ENCODE assay signal across 7 cellular contexts in genomic region chr3:128728521-128728920, GRCh38. TPM values are rescaled to one million over a fixed set of nuclear protein-coding genes. Genes with fewer than 3 reads are reported as not detected.
DNase-seq lines count a peak whose midpoint lies in the region; ATAC-seq and TF ChIP-seq lines count a peak whose summit lies in the region.
"Not testable (repeated sequence)": the region's sequence is repeated elsewhere in the genome, so short reads cannot be mapped to it uniquely, and the experiment has no call there.

No MANE protein-coding gene starts in this region.

- not testable (repeated sequence) for TF ChIP-seq CTCF in Panc1 (IDR thresholded peaks at IDR 0.05); gastroesophageal sphincter (IDR thresholded peaks at IDR 0.05); natural killer cell (IDR thresholded peaks at IDR 0.05)

- H3K4me2 ChIP-seq in GM23248 (ENCODE audit: unreplicated experiment), result peak overlapping the region; percentile 99

- not testable (repeated sequence) for H3K9me2 ChIP-seq in GM23248 (ENCODE audit: insufficient read depth)

- not testable (repeated sequence) for ATAC-seq in Panc1; activated T-cell treated with anti-CD3 and anti-CD28 coated beads, Interleukin-2, amount 50 U/mL, for 4 hours; central memory CD8-positive, alpha-beta T cell (replicated peaks; ENCODE audit: extremely low read depth, poor library complexity, severe bottlenecking); gastroesophageal sphincter; natural killer cell

- peaks cover 74% of the 10 kb centered on the region for H3K4me1 Mint-ChIP-seq in activated T-cell treated with anti-CD3 and anti-CD28 coated beads, Interleukin-2, amount 50 U/mL, for 4 hours (ENCODE audit: low read depth)
- H3K4me1 Mint-ChIP-seq in central memory CD8-positive, alpha-beta T cell, result peaks cover 76% of the 10 kb centered on the region
- peaks cover 73 to 79% of the 10 kb centered on the region in 2 donors for H3K4me1 Mint-ChIP-seq in natural killer cell

- 96 to 97% methylated on average over 13 of the region's 13 CpGs for WGBS in GM23248 (ENCODE audit: low coverage in 1 of 2, low lambda C conversion rate in 2 of 2, missing lambda C conversion rate in 2 of 2), 2 experiments
- WGBS in gastroesophageal sphincter (ENCODE audit: low coverage in 1 of 2), 2 donors, result 89 to 100% methylated on average over 1 to 9 of the region's 13 CpGs

- H2AFZ ChIP-seq in GM23248, result not testable (repeated sequence)

- H3K4me3 ChIP-seq in GM23248 (peak overlapping the region; percentile 90), Panc1 (ENCODE audit: low read depth in 2 of 2, low read length in 2 of 2) (peak overlapping the region; percentile 85 to 99; a peak in 3 of 4 replicates), gastroesophageal sphincter (peak overlapping the region in 1 of 2 donors; percentile 91), skeletal muscle tissue (ENCODE audit: low read length in 3 of 3) (peak overlapping the region in 2 of 3 donors; percentile 5 to 54)

- H3K9ac ChIP-seq in GM23248 (0 out of 2 replicates have a peak overlapping the region, but pooled peaks have one; percentile 97), skeletal muscle tissue (ENCODE audit: low read depth in 1 of 3, low read length in 3 of 3) (peak overlapping the region in 2 of 3 donors; percentile 30 to 99)

- H3K27me3 ChIP-seq in GM23248 (replicated peaks; ENCODE audit: insufficient read depth); Panc1 (ENCODE audit: control insufficient read depth, insufficient read depth, low read length); gastroesophageal sphincter; skeletal muscle tissue (ENCODE audit: control insufficient read depth in 3 of 3, insufficient read depth in 3 of 3, low read length in 3 of 3): not testable (repeated sequence)

- peaks cover 29% of the 10 kb centered on the region for H3F3A ChIP-seq in GM23248 (ENCODE audit: insufficient read depth)

- not testable (repeated sequence) for DNase-seq in GM23248; Panc1 (ENCODE audit: low read depth, low spot score); activated T-cell treated with anti-CD3 and anti-CD28 coated beads, Interleukin-2, amount 50 U/mL, for 4 hours; central memory CD8-positive, alpha-beta T cell (ENCODE audit: low spot score in 2 of 2); natural killer cell

- peaks cover 16% of the 10 kb centered on the region for H3K36me3 Mint-ChIP-seq in activated T-cell treated with anti-CD3 and anti-CD28 coated beads, Interleukin-2, amount 50 U/mL, for 4 hours (ENCODE audit: insufficient read depth)
- H3K36me3 Mint-ChIP-seq in central memory CD8-positive, alpha-beta T cell (ENCODE audit: insufficient read depth), result peaks cover 14% of the 10 kb centered on the region
- H3K36me3 Mint-ChIP-seq in natural killer cell, result not testable (repeated sequence)

- not testable (repeated sequence) for H3K9me3 ChIP-seq in GM23248 (ENCODE audit: low read depth); Panc1 (ENCODE audit: control insufficient read depth, insufficient read depth, low read depth, low read length); gastroesophageal sphincter; skeletal muscle tissue (ENCODE audit: control insufficient read depth in 3 of 3, low read length in 3 of 3)

- not testable (repeated sequence) for BruUV-seq in Panc1 (replicated peaks; lab: Mats Ljungman, UMichigan)

- POLR2A ChIA-PET in Panc1 (lab: Charles Lee), result not testable (repeated sequence)

- not testable (repeated sequence) for H3K27me3 Mint-ChIP-seq in activated T-cell treated with anti-CD3 and anti-CD28 coated beads, Interleukin-2, amount 50 U/mL, for 4 hours (ENCODE audit: low read depth); central memory CD8-positive, alpha-beta T cell; natural killer cell (ENCODE audit: low read depth in 2 of 2)

- intact Hi-C loops in Panc1 (cut with micrococcal nuclease; ENCODE audit: unreplicated experiment); natural killer cell (cut with micrococcal nuclease): not testable (repeated sequence)

- peaks cover 58% of the 10 kb centered on the region for H4K20me1 ChIP-seq in GM23248 (ENCODE audit: insufficient read depth)

- not testable (repeated sequence) for TF ChIP-seq EP300 in gastroesophageal sphincter (IDR thresholded peaks at IDR 0.05)

- not testable (repeated sequence) for H3K9me3 Mint-ChIP-seq in activated T-cell treated with anti-CD3 and anti-CD28 coated beads, Interleukin-2, amount 50 U/mL, for 4 hours; central memory CD8-positive, alpha-beta T cell; natural killer cell

- not testable (repeated sequence) for TF ChIP-seq POLR2A in gastroesophageal sphincter (IDR thresholded peaks at IDR 0.05)

- H3K27ac ChIP-seq in GM23248, result peak overlapping the region; percentile 95
- not testable (repeated sequence) for H3K27ac ChIP-seq in Panc1 (ENCODE audit: low read length)
- peak overlapping the region in 3 of 4 donors; percentile 32 to 95 (median 45) for H3K27ac ChIP-seq in gastroesophageal sphincter
- H3K27ac ChIP-seq in skeletal muscle tissue (ENCODE audit: low read depth, low read length), result peak overlapping the region; percentile 100

- H3K36me3 ChIP-seq in GM23248 (ENCODE audit: low read depth); Panc1 (ENCODE audit: control insufficient read depth, insufficient read depth, low read length); gastroesophageal sphincter; skeletal muscle tissue (ENCODE audit: control insufficient read depth in 3 of 3, insufficient read depth in 3 of 3, low read length in 3 of 3): not testable (repeated sequence)

- H3K4me3 Mint-ChIP-seq in activated T-cell treated with anti-CD3 and anti-CD28 coated beads, Interleukin-2, amount 50 U/mL, for 4 hours, result peak overlapping the region; percentile 98
- H3K4me3 Mint-ChIP-seq in central memory CD8-positive, alpha-beta T cell, result peak overlapping the region; percentile 92
- H3K4me3 Mint-ChIP-seq in natural killer cell, result peak overlapping the region; percentile 62

- CTCF ChIA-PET in Panc1 (lab: Charles Lee), result not testable (repeated sequence)

- in situ Hi-C loops in GM23248 (cut with MboI); Panc1 (cut with HindIII; ENCODE audit: low pct_unique_long_range_greater_than_20kb, low sequenced_read_pairs): not testable (repeated sequence)

- H3K79me2 ChIP-seq in GM23248 (ENCODE audit: insufficient read depth), result peaks cover 82% of the 10 kb centered on the region

- H3K27ac Mint-ChIP-seq in central memory CD8-positive, alpha-beta T cell (ENCODE audit: low read depth), result not testable (repeated sequence)
- H3K27ac Mint-ChIP-seq in natural killer cell, result peak overlapping the region; percentile 95 to 98

- H3K4me1 ChIP-seq in GM23248 (ENCODE audit: insufficient read depth), result peaks cover 37% of the 10 kb centered on the region
- H3K4me1 ChIP-seq in Panc1 (ENCODE audit: control insufficient read depth, insufficient read depth, low read length), result peaks cover 33% of the 10 kb centered on the region
- H3K4me1 ChIP-seq in gastroesophageal sphincter, result peaks cover 8 to 72% (median 31%) of the 10 kb centered on the region in 3 donors
- H3K4me1 ChIP-seq in skeletal muscle tissue (ENCODE audit: control insufficient read depth in 3 of 3, insufficient read depth in 3 of 3, low read length in 3 of 3), result peaks cover 49 to 64% (median 57%) of the 10 kb centered on the region in 3 donors

RNA-seq across cellular contexts. Expression of gene RAB7A, which starts 2.5 kb away (rescaled TPM):
- 55.1 and 71.3 TPM in 2 replicates for total RNA-seq in GM23248 (2014; rRNA removed; shearing (Covaris generic))
- polyA plus RNA-seq in GM23248 (2016; fragmentation: Nextera tagmentation; extraction: Ambion mirVana), result 255 TPM in 2 replicates
- total RNA-seq in Panc1 (2021; ENCODE audit: unreplicated experiment) (386 TPM), gastroesophageal sphincter (100 to 1,000 TPM in 1 of 4 donors, 10 to 100 TPM in 3; 77.9 to 109 (median 87.2) TPM), natural killer cell (100 to 1,000 TPM; 218 to 233 (median 224) TPM), skeletal muscle tissue (37.1 TPM)
- 429 TPM for polyA plus RNA-seq in Panc1 (2012; ENCODE audit: insufficient read length)
- total RNA-seq in activated T-cell treated with anti-CD3 and anti-CD28 coated beads, Interleukin-2, amount 50 U/mL, for 4 hours, result 100 to 1,000 TPM; 358 to 449 (median 407) TPM
